ENCODE assay signal across 34 cellular contexts in genomic region chr7:122684504-122684903, GRCh38. TPM values are rescaled to one million over a fixed set of nuclear protein-coding genes. Genes with fewer than 3 reads are reported as not detected.
"Had no signal": no experiment of that assay in that cellular context is flagged by ENCODE, and none has a peak within 500 bp of the region (broad histone marks: within the 10 kb centered on the region; RNA-seq: fewer than 3 reads in every experiment).

No MANE protein-coding gene starts in this region.

- H3K27ac ChIP-seq: adrenal gland, brain microvascular endothelial cell, breast epithelium, WERI-Rb-1 had no signal

- DNase-seq: activated CD4-positive, alpha-beta memory T cell treated with anti-CD3 and anti-CD28 coated beads, Interleukin-2, amount 10 ng/mL, durations not matched to agents 7 days and 5 days; activated CD4-positive, alpha-beta T cell treated with anti-CD3 and anti-CD28 coated beads for 1 hour; activated CD4-positive, alpha-beta T cell treated with anti-CD3 and anti-CD28 coated beads for 36 hours; activated CD4-positive, alpha-beta T cell treated with anti-CD3 and anti-CD28 coated beads for 48 hours; activated CD4-positive, alpha-beta T cell treated with anti-CD3 and anti-CD28 coated beads, Interleukin-2, amount 10 ng/mL, durations not matched to agents 7 days and 5 days; activated CD4-positive, alpha-beta T cell treated with anti-CD3 and anti-CD28 coated beads, Interleukin-2, amount 50 U/mL, for 48 hours; activated CD4-positive, CD25-positive, alpha-beta regulatory T cell; activated CD8-positive, alpha-beta memory T cell treated with anti-CD3 and anti-CD28 coated beads for 24 hours; activated CD8-positive, alpha-beta memory T cell treated with anti-CD3 and anti-CD28 coated beads, Interleukin-2, amount 10 ng/mL, durations not matched to agents 7 days and 5 days; activated CD8-positive, alpha-beta memory T cell treated with anti-CD3 and anti-CD28 coated beads, Interleukin-2, amount 50 U/mL, for 48 hours; activated CD8-positive, alpha-beta T cell treated with anti-CD3 and anti-CD28 coated beads, Interleukin-2, amount 10 ng/mL, durations not matched to agents 7 days and 5 days; activated effector memory CD4-positive, alpha-beta T cell treated with Interleukin-2 at 50 U/mL for 16 hours; activated gamma-delta T cell; activated naive CD4-positive, alpha-beta T cell treated with anti-CD3 and anti-CD28 coated beads, Interleukin-2, amount 10 ng/mL, durations not matched to agents 7 days and 5 days; activated naive CD4-positive, alpha-beta T cell treated with Interleukin-2 at 50 U/mL for 16 hours; activated naive CD8-positive, alpha-beta T cell treated with anti-CD3 and anti-CD28 coated beads, Interleukin-2, amount 10 ng/mL, durations not matched to agents 7 days and 5 days; activated T-cell treated with anti-CD3 and anti-CD28 coated beads, Interleukin-2, amount 50 U/mL, for 24 hours; activated T-cell treated with anti-CD3 and anti-CD28 coated beads, Interleukin-2, amount 50 U/mL, for 48 hours; adrenal gland; amniotic stem cell; aorta; body of pancreas; brain microvascular endothelial cell; central memory CD4-positive, alpha-beta T cell; T-helper 1 cell; T-helper 2 cell; T-helper 9 cell; WERI-Rb-1 had no signal

- FAIRE-seq: astrocyte, TTC549 had no signal

- H3K4me1 ChIP-seq: adrenal gland, breast epithelium had no signal

- H3K4me3 ChIP-seq: adrenal gland, body of pancreas, breast epithelium had no signal

- H3K27me3 ChIP-seq: adrenal gland, body of pancreas, brain microvascular endothelial cell, breast epithelium had no signal

- ATAC-seq: activated CD4-positive, alpha-beta T cell treated with anti-CD3 and anti-CD28 coated beads for 36 hours; activated CD4-positive, CD25-positive, alpha-beta regulatory T cell treated with anti-CD3 and anti-CD28 coated beads, Interleukin-2, amount 50 U/mL, for 24 hours; activated CD8-positive, alpha-beta memory T cell treated with anti-CD3 and anti-CD28 coated beads, Interleukin-2, amount 10 ng/mL, durations not matched to agents 7 days and 5 days; activated CD8-positive, alpha-beta T cell treated with anti-CD3 and anti-CD28 coated beads, Interleukin-2, amount 10 ng/mL, durations not matched to agents 7 days and 5 days; body of pancreas; WTC11 had no signal

- H3K36me3 ChIP-seq: adrenal gland, brain microvascular endothelial cell, breast epithelium, WERI-Rb-1 had no signal

- H3K9me3 ChIP-seq: adrenal gland, body of pancreas, breast epithelium had no signal

RNA-seq across cellular contexts. Expression of gene RNF133, which starts 14.4 kb away (rescaled TPM):
- total RNA-seq: activated CD4-positive, alpha-beta memory T cell treated with anti-CD3 and anti-CD28 coated beads, Interleukin-2, amount 10 ng/mL, durations not matched to agents 7 days and 5 days; activated CD4-positive, alpha-beta T cell treated with anti-CD3 and anti-CD28 coated beads for 36 hours; activated CD4-positive, alpha-beta T cell treated with anti-CD3 and anti-CD28 coated beads, Interleukin-2, amount 10 ng/mL, durations not matched to agents 7 days and 5 days; activated CD8-positive, alpha-beta memory T cell treated with anti-CD3 and anti-CD28 coated beads, Interleukin-2, amount 10 ng/mL, durations not matched to agents 7 days and 5 days; activated CD8-positive, alpha-beta T cell treated with anti-CD3 and anti-CD28 coated beads, Interleukin-2, amount 10 ng/mL, durations not matched to agents 7 days and 5 days; activated naive CD8-positive, alpha-beta T cell treated with anti-CD3 and anti-CD28 coated beads, Interleukin-2, amount 10 ng/mL, durations not matched to agents 7 days and 5 days; activated T-helper 2 cell treated with anti-CD3 and anti-CD28 coated beads, Interferon-gamma antibody, Interleukin-2, Interleukin-4, amounts not matched to agents 10 μg/mL and 5 μg/mL and 100 μg/mL, durations not matched to agents 14 hours and 24 hours and 36 hours had no signal

RNA-seq across cellular contexts. Expression of gene RNF148, which starts 18.2 kb away (rescaled TPM):
- total RNA-seq: activated CD4-positive, alpha-beta memory T cell treated with anti-CD3 and anti-CD28 coated beads, Interleukin-2, amount 10 ng/mL, durations not matched to agents 7 days and 5 days; activated CD4-positive, alpha-beta T cell treated with anti-CD3 and anti-CD28 coated beads for 36 hours; activated CD4-positive, alpha-beta T cell treated with anti-CD3 and anti-CD28 coated beads, Interleukin-2, amount 10 ng/mL, durations not matched to agents 7 days and 5 days; activated CD8-positive, alpha-beta memory T cell treated with anti-CD3 and anti-CD28 coated beads, Interleukin-2, amount 10 ng/mL, durations not matched to agents 7 days and 5 days; activated CD8-positive, alpha-beta T cell treated with anti-CD3 and anti-CD28 coated beads, Interleukin-2, amount 10 ng/mL, durations not matched to agents 7 days and 5 days; activated naive CD8-positive, alpha-beta T cell treated with anti-CD3 and anti-CD28 coated beads, Interleukin-2, amount 10 ng/mL, durations not matched to agents 7 days and 5 days; activated T-helper 2 cell treated with anti-CD3 and anti-CD28 coated beads, Interferon-gamma antibody, Interleukin-2, Interleukin-4, amounts not matched to agents 10 μg/mL and 5 μg/mL and 100 μg/mL, durations not matched to agents 14 hours and 24 hours and 36 hours had no signal
- polyA plus RNA-seq: aorta had no signal
